ENCODE assay signal across 7 cellular contexts in genomic region chr4:183905081-183905592, GRCh38. TPM values are rescaled to one million over a fixed set of nuclear protein-coding genes. Genes with fewer than 3 reads are reported as not detected.
DNase-seq lines count a peak whose midpoint lies in the region; ATAC-seq and TF ChIP-seq lines count a peak whose summit lies in the region.

TSS of gene STOX2 (plus strand) at chr4:183905307. CDS start at chr4:183906791, 1,484 bp downstream.

- TF ChIP-seq CTCF in ascending aorta (IDR thresholded peaks at IDR 0.05) = no peak

- no peaks in the 10 kb centered on the region for H3K9me2 ChIP-seq in GM23248 (ENCODE audit: insufficient read depth)

- no peak within 1 kb of the TSS for H3K27ac ChIP-seq in GM23248
- peak within 1 kb of the TSS; percentile 48 to 60 for H3K27ac ChIP-seq in ascending aorta

- H3K9ac ChIP-seq in GM23248 = no peak within 1 kb of the TSS

- no peaks in the 10 kb centered on the region for H3K36me3 ChIP-seq in GM23248 (ENCODE audit: low read depth)
- no peaks in the 10 kb centered on the region for H3K36me3 ChIP-seq in ascending aorta

- 0 out of 2 replicates have a peak, but pooled peaks cover 4% of the 10 kb centered on the region for H3K4me1 ChIP-seq in GM23248 (ENCODE audit: insufficient read depth)
- no peaks in the 10 kb centered on the region for H3K4me1 ChIP-seq in ascending aorta

- in situ Hi-C loops in GM23248 (cut with MboI) = no loop called here

- H3K4me3 ChIP-seq in GM23248 = peak within 1 kb of the TSS; percentile 61
- peak within 1 kb of the TSS; percentile 58 to 76 for H3K4me3 ChIP-seq in ascending aorta

- no peaks in the 10 kb centered on the region for H4K20me1 ChIP-seq in GM23248 (ENCODE audit: insufficient read depth)

- ATAC-seq in HG02885 (IDR thresholded peaks at IDR 0.05; ENCODE audit: poor library complexity, unreplicated experiment) = no peak

- H3K4me2 ChIP-seq in GM23248 (ENCODE audit: unreplicated experiment) = peak within 1 kb of the TSS; percentile 62

- peak within 1 kb of the TSS; percentile 44 for H2AFZ ChIP-seq in GM23248

- DNase-seq in GM23248 = peak; percentile 38
- peak; percentile 73 for DNase-seq in NCI-H2227 treated with DMSO at 0.1 percent for 48 hours (lab: John Stamatoyannopoulos, UW)
- DNase-seq in ascending aorta (ENCODE audit: low spot score in 2 of 2) = peak; percentile 25 to 81
- DNase-seq in hypothalamus (lab: John Stamatoyannopoulos, UW) = peak; percentile 35 to 90 (median 76)
- peak; percentile 78 to 97 (median 86) for DNase-seq in posterior cingulate gyrus
- DNase-seq in dedifferentiated amniotic fluid mesenchymal stem cell (ENCODE audit: extremely low spot score) = no peak

- WGBS in GM23248 (ENCODE audit: low coverage in 1 of 2, low lambda C conversion rate in 2 of 2, missing lambda C conversion rate in 2 of 2), 2 experiments = 2 to 3% methylated on average over 44 to 45 of the region's 45 CpGs

- no peaks in the 10 kb centered on the region for H3K9me3 ChIP-seq in GM23248 (ENCODE audit: low read depth)
- peaks cover 0 to 2% of the 10 kb centered on the region in 2 donors for H3K9me3 ChIP-seq in ascending aorta

- peaks cover 39% of the 10 kb centered on the region for H3K27me3 ChIP-seq in GM23248 (replicated peaks; ENCODE audit: insufficient read depth)
- H3K27me3 ChIP-seq in ascending aorta = no peaks in the 10 kb centered on the region

- intact Hi-C loops in ascending aorta (cut with DNase I) (loop anchor here (2.0 to 5.0 kb wide), 3 partner anchors 28 to 82 kb away; no protein-coding TSS in a partner anchor), posterior cingulate gyrus (cut with DNase I) (loop anchor here (1.0 to 10.0 kb wide), 5 partner anchors 56 to 251 kb away; no protein-coding TSS in a partner anchor)

- no peaks in the 10 kb centered on the region for H3F3A ChIP-seq in GM23248 (ENCODE audit: insufficient read depth)

- no peaks in the 10 kb centered on the region for H3K79me2 ChIP-seq in GM23248 (ENCODE audit: insufficient read depth)

RNA-seq across cellular contexts. Expression of gene STOX2, which starts in this region (rescaled TPM):
- not detected in 2 replicates for total RNA-seq in GM23248 (2014; rRNA removed; shearing (Covaris generic))
- not detected in 2 replicates for polyA plus RNA-seq in GM23248 (2016; fragmentation: Nextera tagmentation; extraction: Ambion mirVana)
- total RNA-seq in ascending aorta = 41.7 TPM

Comparison
In these comparisons a context has a peak if more than half of its experiments do, and no peak if none do; other contexts are left out.
1. RNA of gene STOX2 (total RNA-seq): 41.7 TPM in ascending aorta (single experiment); not detected in GM23248; every median in the first group is over 10 times any median in the second.
2. Peak in DNase-seq, H3K4me3 ChIP-seq and H3K4me2 ChIP-seq in GM23248; RNA of the gene not detected or under 1 TPM.